In the genomic region with DNA sequence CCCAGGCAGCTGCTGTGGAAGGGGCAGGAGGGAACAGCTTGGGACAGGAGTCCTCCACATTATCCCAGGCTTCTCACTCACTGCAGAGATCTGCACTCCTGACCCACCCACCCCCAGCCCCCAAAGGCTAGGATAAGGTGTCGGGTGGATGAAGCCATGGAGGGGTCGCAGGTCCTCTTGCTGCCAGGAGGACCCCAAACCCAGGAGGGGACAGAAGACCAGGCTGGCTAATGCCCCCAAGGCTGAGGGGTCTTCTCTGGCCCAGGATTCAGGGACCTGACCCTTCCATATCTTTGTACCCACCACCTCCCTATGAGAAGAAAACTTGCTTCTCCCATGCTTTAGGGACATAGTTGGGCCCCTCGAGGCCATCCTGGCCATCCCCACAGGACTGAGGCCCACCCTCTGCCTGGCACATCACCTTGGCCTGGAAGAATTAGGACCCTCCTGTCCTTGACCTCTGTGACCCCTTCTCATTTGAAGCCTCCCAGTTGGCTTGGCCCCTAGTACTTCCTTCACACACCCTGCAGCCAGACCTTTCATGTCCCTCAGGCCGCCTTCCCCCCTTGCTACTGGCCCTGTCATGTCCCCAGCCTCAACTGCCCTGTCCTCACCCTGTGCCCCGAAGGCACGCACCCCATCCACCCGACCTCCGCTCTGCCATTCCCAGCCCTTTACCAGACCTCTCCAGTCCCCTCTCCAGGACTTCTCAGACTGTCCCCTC, we compare ENCODE assay signal across 12 cellular contexts. TPM values are rescaled to one million over a fixed set of nuclear protein-coding genes. Genes with fewer than 3 reads are reported as not detected.
DNase-seq lines count a peak whose midpoint lies in the region; ATAC-seq, FAIRE-seq and TF ChIP-seq lines count a peak whose summit lies in the region.
"Had no signal": no experiment of that assay in that cellular context is flagged by ENCODE, and none has a peak within 500 bp of the region (broad histone marks: within the 10 kb centered on the region; RNA-seq: fewer than 3 reads in every experiment).

No MANE protein-coding gene starts in this region.

- peaks cover 7% of the 10 kb centered on the region for H3K9me1 ChIP-seq in K562 (ENCODE audit: control insufficient read depth, insufficient read depth, low read length)

- H4K20me1 ChIP-seq in K562 (replicated peaks; ENCODE audit: control insufficient read depth, insufficient read depth, low read length), result peaks cover 8% of the 10 kb centered on the region; the same call in 1 of the 2 replicates

- no peak for DNase-seq in left ventricle myocardium inferior
- no peak for DNase-seq in left ventricle myocardium superior
- no peak for DNase-seq in K562 (ENCODE audit: extremely low read depth in 1 of 4, low spot score in 3 of 4)
- DNase-seq in neuronal stem cell (ENCODE audit: low spot score), result no peak
- DNase-seq in transverse colon, result no peak
- no peak for DNase-seq in H54 (ENCODE audit: insufficient read length, low spot score)
- no peak for DNase-seq in CD14-positive monocyte (ENCODE audit: low spot score)
- DNase-seq in retina, result no peak
- DNase-seq: NCI-H2029 treated with DMSO at 0.1 percent for 48 hours, Peyer's patch, SIG-M5 had no signal

- peak overlapping the region; percentile 81 for H3K4me2 ChIP-seq in K562 (ENCODE audit: insufficient read depth, low read length)
- peak overlapping the region; percentile 12 for H3K4me2 ChIP-seq in neuronal stem cell (ENCODE audit: insufficient read depth, low read length, poor library complexity, severe bottlenecking)
- H3K4me2 ChIP-seq: GM23338 had no signal

- H3K4ac ChIP-seq in neuronal stem cell (ENCODE audit: low read length), result no peak overlapping the region

- BruUV-seq in K562 (replicated peaks; lab: Mats Ljungman, UMichigan), result no TSS peak

- H3K9ac ChIP-seq in K562 (ENCODE audit: insufficient read depth in 1 of 2, low read depth in 2 of 2, low read length in 2 of 2) (peak overlapping the region; percentile 73 to 87), neuronal stem cell (ENCODE audit: low read depth, low read length, poor library complexity) (no peak overlapping the region)

- H3K4me1 ChIP-seq in left ventricle myocardium inferior (peaks cover 89% of the 10 kb centered on the region), K562 (replicated peaks in 1 of 2; ENCODE audit: control insufficient read depth in 2 of 2, insufficient read depth in 2 of 2, low read length in 2 of 2) (peaks cover 68 to 94% of the 10 kb centered on the region in 2 experiments), neuronal stem cell (ENCODE audit: control insufficient read depth in 2 of 2, insufficient read depth in 1 of 2, low read depth in 1 of 2, low read length in 2 of 2) (peaks cover 4 to 16% of the 10 kb centered on the region in 2 donors), transverse colon (peaks cover 6 to 23% (median 10%) of the 10 kb centered on the region in 4 donors)

- POLR2A ChIA-PET in K562 (lab: Yijun Ruan, JAX), result interaction anchor here (1.0 to 3.5 kb wide), 3 partner anchors 9 to 36 kb away, joined by 3 to 18 read pairs (median 3); no protein-coding TSS in a partner anchor

- peak overlapping the region; percentile 94 for H2AK5ac ChIP-seq in neuronal stem cell (ENCODE audit: low read depth, low read length)

- H3K9me3 Mint-ChIP-seq in CD14-positive monocyte, result peaks cover 0 to 13% (median 2%) of the 10 kb centered on the region in 7 donors
- H3K9me3 Mint-ChIP-seq: GM23338 had no signal

- peak overlapping the region; percentile 6 for H3K14ac ChIP-seq in neuronal stem cell (ENCODE audit: low read length)

- H3K9me3 ChIP-seq in left ventricle myocardium inferior (replicated peaks) (no peaks in the 10 kb centered on the region), K562 (replicated peaks; ENCODE audit: control insufficient read depth, insufficient read depth, low read depth, low read length) (no peaks in the 10 kb centered on the region), neuronal stem cell (replicated peaks in 1 of 2; ENCODE audit: control insufficient read depth in 2 of 2, insufficient read depth in 1 of 2, low read depth in 1 of 2, low read length in 2 of 2) (no peaks in the 10 kb centered on the region), transverse colon (no peaks in the 10 kb centered on the region)
- H3K9me3 ChIP-seq: Peyer's patch had no signal

- no peak overlapping the region for H3K27ac Mint-ChIP-seq in CD14-positive monocyte
- H3K27ac Mint-ChIP-seq: GM23338 had no signal

- peak overlapping the region; percentile 98 for H3K23ac ChIP-seq in neuronal stem cell (ENCODE audit: low read depth, low read length, poor library complexity)

- peaks cover 85% of the 10 kb centered on the region for H3K79me2 ChIP-seq in K562 (ENCODE audit: control insufficient read depth, insufficient read depth, low read length)

- intact Hi-C loops in left ventricle myocardium inferior (cut with micrococcal nuclease), result no loop called here
- intact Hi-C loops in left ventricle myocardium superior (cut with micrococcal nuclease), result no loop called here
- intact Hi-C loops in K562 (cut with micrococcal nuclease), result loop anchor here (2.0 to 5.0 kb wide), 2 partner anchors 28 to 634 kb away; a partner anchor contains a TSS
- intact Hi-C loops in transverse colon (cut with DNase I; ENCODE audit: low total_unique reads), result no loop called here
- intact Hi-C loops in CD14-positive monocyte (cut with micrococcal nuclease), result no loop called here

- peaks cover 0 to 7% of the 10 kb centered on the region in 2 donors for H3K36me3 Mint-ChIP-seq in CD14-positive monocyte

- no peak overlapping the region for H4K8ac ChIP-seq in neuronal stem cell (ENCODE audit: low read depth, low read length)

- H3K79me1 ChIP-seq in neuronal stem cell (ENCODE audit: low read depth, low read length), result peaks cover 5% of the 10 kb centered on the region

- H2BK15ac ChIP-seq in neuronal stem cell (ENCODE audit: low read length), result peak overlapping the region; percentile 99

- TF ChIP-seq RAD21 in K562 (CRISPR knock-in tag; conservative IDR thresholded peaks at IDR 0.05 in 1 of 2, IDR thresholded peaks at IDR 0.05 in 1 of 2), result no peak

- peak overlapping the region; percentile 97 for H3K18ac ChIP-seq in neuronal stem cell (ENCODE audit: low read length)

- 57% methylated on average over 8 of the region's 8 CpGs for WGBS in K562 (ENCODE audit: insufficient coverage, low coverage, missing lambda C conversion rate)
- WGBS in neuronal stem cell (ENCODE audit: extremely low coverage in 2 of 2, insufficient read length in 2 of 2, insufficient replicate concordance in 1 of 2), 2 donors, result no CpG with 5 or more reads among the region's 8 CpGs
- 86 to 89% methylated on average over 5 to 8 of the region's 8 CpGs for WGBS in transverse colon (ENCODE audit: low coverage in 1 of 2), 2 donors

- FAIRE-seq in K562 (lab: Jason Lieb, UNC) (no peak), H54 (lab: Jason Lieb, UNC) (no peak)

- H2AFZ ChIP-seq in K562 (ENCODE audit: low read depth, low read length) (peak overlapping the region; percentile 60), neuronal stem cell (ENCODE audit: low read length) (no peak overlapping the region)
- H2AFZ ChIP-seq: GM23338 had no signal

- no peak overlapping the region for H4K91ac ChIP-seq in neuronal stem cell (ENCODE audit: low read depth, low read length, poor library complexity)

- no peak overlapping the region for H3K4me3 ChIP-seq in left ventricle myocardium inferior
- H3K4me3 ChIP-seq in K562, result peak overlapping the region; percentile 91
- H3K4me3 ChIP-seq in neuronal stem cell (ENCODE audit: low read length in 2 of 2), result no peak overlapping the region
- no peak overlapping the region for H3K4me3 ChIP-seq in transverse colon
- H3K4me3 ChIP-seq: GM23338 had no signal

- in situ Hi-C loops in K562 (cut with MboI), result no loop called here
- in situ Hi-C loops in transverse colon (cut with MboI; ENCODE audit: low pct_ligation_motif_present in 1 of 4, low pct_unique_long_range_greater_than_20kb in 1 of 4, low sequenced_read_pairs in 3 of 4), result no loop called here

- H2BK5ac ChIP-seq in neuronal stem cell (ENCODE audit: low read length), result peak overlapping the region; percentile 84

- peak overlapping the region in 1 of 2 donors; percentile 72 for H3K4me3 Mint-ChIP-seq in CD14-positive monocyte
- H3K4me3 Mint-ChIP-seq: GM23338 had no signal

- H3K4me1 Mint-ChIP-seq in CD14-positive monocyte, result peaks cover 5% of the 10 kb centered on the region

- peaks cover 80% of the 10 kb centered on the region for H3K27me3 ChIP-seq in left ventricle myocardium inferior (ENCODE audit: low read depth)
- H3K27me3 ChIP-seq in K562 (ENCODE audit: control insufficient read depth in 2 of 2, insufficient read depth in 2 of 2, low read length in 2 of 2), result no peaks in the 10 kb centered on the region
- peaks cover 0 to 9% (median 0%) of the 10 kb centered on the region in 3 experiments for H3K27me3 ChIP-seq in neuronal stem cell (ENCODE audit: control insufficient read depth in 3 of 3, insufficient read depth in 3 of 3, low read depth in 1 of 3, low read length in 3 of 3)
- H3K27me3 ChIP-seq in transverse colon, result peaks cover 15% of the 10 kb centered on the region
- H3K27me3 ChIP-seq: Peyer's patch had no signal

- ATAC-seq in left ventricle myocardium superior (no peak), K562 (peak; percentile 3)

- no peak overlapping the region for H2BK120ac ChIP-seq in neuronal stem cell (ENCODE audit: low read depth, low read length)

- CTCF ChIA-PET in K562 (lab: Yijun Ruan, JAX; ENCODE audit: low intra/inter-chr PET ratio), result no interaction called here

- H2BK12ac ChIP-seq in neuronal stem cell (ENCODE audit: low read length), result peak overlapping the region; percentile 98

- H3K27ac ChIP-seq in left ventricle myocardium inferior (replicated peaks) (peak overlapping the region; percentile 96), K562 (ENCODE audit: extremely low read depth, low read depth, low read length) (peak overlapping the region; percentile 84), neuronal stem cell (replicated peaks; ENCODE audit: low read length) (no peak overlapping the region), transverse colon (peak overlapping the region; percentile 69 to 93 (median 80))

- TF ChIP-seq POLR2A in K562 (conservative IDR thresholded peaks at IDR 0.05) (no peak), transverse colon (IDR thresholded peaks at IDR 0.05) (no peak), H54 (IDR thresholded peaks at IDR 0.05; ENCODE audit: low read depth, low read length) (no peak)

- peaks cover 45 to 69% (median 50%) of the 10 kb centered on the region in 3 donors for H3K27me3 Mint-ChIP-seq in CD14-positive monocyte (ENCODE audit: low read depth in 3 of 3)

- no peak for TF ChIP-seq EP300 in K562 (IDR thresholded peaks at IDR 0.05; ENCODE audit: low read length)
- no peak for TF ChIP-seq EP300 in transverse colon (IDR thresholded peaks at IDR 0.05; ENCODE audit: low read depth)

- H3K36me3 ChIP-seq in left ventricle myocardium inferior (no peaks in the 10 kb centered on the region), K562 (ENCODE audit: control insufficient read depth, insufficient read depth, low read length) (peaks cover 51% of the 10 kb centered on the region), neuronal stem cell (replicated peaks in 1 of 2; ENCODE audit: control insufficient read depth in 2 of 2, insufficient read depth in 2 of 2, low read length in 2 of 2) (no peaks in the 10 kb centered on the region), transverse colon (no peaks in the 10 kb centered on the region)
- H3K36me3 ChIP-seq: Peyer's patch had no signal

- TF ChIP-seq CTCF in left ventricle myocardium inferior (IDR thresholded peaks at IDR 0.05; ENCODE audit: borderline replicate concordance), result no peak
- no peak for TF ChIP-seq CTCF in K562 (IDR thresholded peaks at IDR 0.05 in 2 of 3, conservative IDR thresholded peaks at IDR 0.05 in 1 of 3; ENCODE audit: insufficient read depth in 2 of 3, low read depth in 1 of 3, low read length in 3 of 3)
- TF ChIP-seq CTCF in transverse colon (IDR thresholded peaks at IDR 0.05), result no peak
- TF ChIP-seq CTCF in CD14-positive monocyte (IDR thresholded peaks at IDR 0.05), result no peak

RNA-seq across cellular contexts. Expression of a gene that starts 21.6 kb away (rescaled TPM):
- total RNA-seq in left ventricle myocardium inferior, result 94.1 TPM
- 107 TPM for total RNA-seq in left ventricle myocardium superior
- 101 and 344 TPM in 2 replicates for total RNA-seq in K562 (2011; cell fraction: chromatin; rRNA removed; ENCODE audit: low replicate concordance)
- total RNA-seq in K562 (2011; cell fraction: nucleolus; rRNA removed), result 421 and 427 TPM in 2 replicates
- total RNA-seq in K562 (2011; cell fraction: nucleoplasm; rRNA removed), result 291 and 342 TPM in 2 replicates
- 326 and 470 TPM in 2 replicates for total RNA-seq in K562 (2014; rRNA removed)
- total RNA-seq in K562 (2014; rRNA removed; fragmentation: Illumina TruSeq; extraction: Trizol), result 63.4 and 97.8 TPM in 2 replicates
- 215 and 218 TPM in 2 replicates for total RNA-seq in K562 (2015; rRNA removed; fragmentation: Illumina TruSeq; extraction: Trizol)
- 368 and 385 TPM in 2 replicates for total RNA-seq in K562 (2021)
- 125 and 154 TPM in 2 replicates for polyA plus RNA-seq in K562 (2011; rRNA removed)
- polyA plus RNA-seq in K562 (2011; cell fraction: cytosol; rRNA removed), result 184 and 684 TPM in 2 replicates
- polyA plus RNA-seq in K562 (2011; cell fraction: nucleus; rRNA removed), result 202 and 446 TPM in 2 replicates
- polyA plus RNA-seq in K562 (2012), result 270 and 304 TPM in 2 replicates
- polyA plus RNA-seq in K562 (2014; fragmentation: Illumina TruSeq; extraction: Trizol), result 222 and 298 TPM in 2 replicates
- polyA plus RNA-seq in K562 (2014; fragmentation: Nextera tagmentation; extraction: Ambion mirVana), result 10 to 100 TPM; 18.1 to 29.0 TPM
- polyA plus RNA-seq in K562 (2014; rRNA removed), result 251 and 295 TPM in 2 replicates
- 46.2 and 123 TPM in 2 replicates for polyA minus RNA-seq in K562 (2011; rRNA and poly(A)+ RNA removed)
- polyA minus RNA-seq in K562 (2011; cell fraction: cytosol; rRNA and poly(A)+ RNA removed), result 133 and 200 TPM in 2 replicates
- 111 and 144 TPM in 2 replicates for polyA minus RNA-seq in K562 (2011; cell fraction: nucleus; rRNA and poly(A)+ RNA removed)
- polyA plus RNA-seq in neuronal stem cell (2013, experiment 1 of 2), result 9.1 TPM
- 9.1 TPM for polyA plus RNA-seq in neuronal stem cell (2013, experiment 2 of 2)
- 10 to 100 TPM in 3 of 4 donors, 1 to 10 TPM in 1; 9.5 to 39.0 (median 19.3) TPM for total RNA-seq in transverse colon
- not detected for polyA plus RNA-seq in CD14-positive monocyte

RNA-seq across cellular contexts. Expression of a gene that starts 34.3 kb away (rescaled TPM):
- total RNA-seq in left ventricle myocardium inferior (12.6 TPM), left ventricle myocardium superior (10.9 TPM), K562 (2014; rRNA removed) (121 and 170 TPM in 2 replicates), K562 (2014; rRNA removed; fragmentation: Illumina TruSeq; extraction: Trizol) (3.1 and 4.3 TPM in 2 replicates), K562 (2015; rRNA removed; fragmentation: Illumina TruSeq; extraction: Trizol) (43.2 and 45.8 TPM in 2 replicates), K562 (2021) (111 and 124 TPM in 2 replicates), transverse colon (10 to 100 TPM in 2 of 4 donors, 1 to 10 TPM in 2; 2.5 to 34.2 (median 7.0) TPM)
- 17.7 and 69.8 TPM in 2 replicates for total RNA-seq in K562 (2011; cell fraction: chromatin; rRNA removed; ENCODE audit: low replicate concordance)
- 82.0 and 87.6 TPM in 2 replicates for total RNA-seq in K562 (2011; cell fraction: nucleolus; rRNA removed)
- total RNA-seq in K562 (2011; cell fraction: nucleoplasm; rRNA removed), result 40.3 and 46.6 TPM in 2 replicates
- polyA plus RNA-seq in K562 (2011; rRNA removed) (23.6 and 47.3 TPM in 2 replicates), K562 (2014; fragmentation: Illumina TruSeq; extraction: Trizol) (23.6 and 88.1 TPM in 2 replicates), K562 (2014; fragmentation: Nextera tagmentation; extraction: Ambion mirVana) (1 to 10 TPM; 1.1 to 2.9 TPM), K562 (2014; rRNA removed) (102 and 118 TPM in 2 replicates), CD14-positive monocyte (under 1 TPM; 0.26 to 0.72 TPM)
- polyA plus RNA-seq in K562 (2011; cell fraction: cytosol; rRNA removed), result 58.9 and 221 TPM in 2 replicates
- 50.4 and 106 TPM in 2 replicates for polyA plus RNA-seq in K562 (2011; cell fraction: nucleus; rRNA removed)
- polyA plus RNA-seq in K562 (2012), result 87.2 and 107 TPM in 2 replicates
- polyA minus RNA-seq in K562 (2011; rRNA and poly(A)+ RNA removed), result 11.7 and 21.2 TPM in 2 replicates
- polyA minus RNA-seq in K562 (2011; cell fraction: cytosol; rRNA and poly(A)+ RNA removed), result 65.3 and 77.5 TPM in 2 replicates
- polyA minus RNA-seq in K562 (2011; cell fraction: nucleus; rRNA and poly(A)+ RNA removed), result 35.9 and 37.0 TPM in 2 replicates
- polyA plus RNA-seq in neuronal stem cell (2013, experiment 1 of 2), result 5.4 TPM
- polyA plus RNA-seq in neuronal stem cell (2013, experiment 2 of 2), result 5.6 TPM
